In genomic region chr2:62204998-62205496, GRCh38 we compare ENCODE assay signal across 20 cellular contexts. TPM values are rescaled to one million over a fixed set of nuclear protein-coding genes. Genes with fewer than 3 reads are reported as not detected.
A peak's percentile ranks its signal among the peaks of the same experiment; 100 is the strongest.
DNase-seq lines count a peak whose midpoint lies in the region; ATAC-seq and TF ChIP-seq lines count a peak whose summit lies in the region.
"Had no signal": no experiment of that assay in that cellular context is flagged by ENCODE, and none has a peak within 500 bp of the region (broad histone marks: within the 10 kb centered on the region; RNA-seq: fewer than 3 reads in every experiment).

No MANE protein-coding gene starts in this region.

- no peak overlapping the region for H3K4me3 Mint-ChIP-seq in activated CD8-positive, alpha-beta T cell treated with anti-CD3 and anti-CD28 coated beads for 36 hours
- no peak overlapping the region for H3K4me3 Mint-ChIP-seq in activated CD8-positive, alpha-beta T cell treated with anti-CD3 and anti-CD28 coated beads, Interleukin-2, amount 10 ng/mL, durations not matched to agents 7 days and 5 days
- H3K4me3 Mint-ChIP-seq in central memory CD8-positive, alpha-beta T cell: peak overlapping the region; percentile 56
- H3K4me3 Mint-ChIP-seq: neural crest cell had no signal

- POLR2A ChIA-PET in activated CD8-positive, alpha-beta T cell treated with anti-CD3 and anti-CD28 coated beads for 36 hours (lab: Charles Lee): no interaction called here
- POLR2A ChIA-PET in activated CD8-positive, alpha-beta T cell treated with anti-CD3 and anti-CD28 coated beads, Interleukin-2, amount 10 ng/mL, durations not matched to agents 7 days and 5 days (lab: Charles Lee): no interaction called here

- no peak overlapping the region for H3K4me3 ChIP-seq in neutrophil (ENCODE audit: low read depth in 1 of 2, low read length in 1 of 2)
- H3K4me3 ChIP-seq: A549, spleen, uterus had no signal

- no peak for ATAC-seq in activated CD8-positive, alpha-beta T cell treated with anti-CD3 and anti-CD28 coated beads for 36 hours
- no peak for ATAC-seq in activated CD8-positive, alpha-beta T cell treated with anti-CD3 and anti-CD28 coated beads, Interleukin-2, amount 10 ng/mL, durations not matched to agents 7 days and 5 days
- no peak for ATAC-seq in central memory CD8-positive, alpha-beta T cell (replicated peaks; ENCODE audit: extremely low read depth, poor library complexity, severe bottlenecking)
- ATAC-seq: A549 had no signal

- H3K4me1 ChIP-seq in neutrophil (ENCODE audit: control insufficient read depth in 1 of 2, insufficient read depth in 1 of 2, low read depth in 1 of 2, low read length in 1 of 2): peaks cover 58 to 63% of the 10 kb centered on the region in 2 experiments

- DNase-seq in activated CD8-positive, alpha-beta T cell treated with anti-CD3 and anti-CD28 coated beads for 36 hours: no peak
- no peak for DNase-seq in activated CD8-positive, alpha-beta T cell treated with anti-CD3 and anti-CD28 coated beads, Interleukin-2, amount 10 ng/mL, durations not matched to agents 7 days and 5 days
- DNase-seq in NOMO-1 treated with DMSO at 0.1 percent for 48 hours (lab: John Stamatoyannopoulos, UW; ENCODE audit: unreplicated experiment): peak; percentile 77
- DNase-seq in central memory CD8-positive, alpha-beta T cell (ENCODE audit: low spot score in 2 of 2): no peak
- DNase-seq in central memory CD4-positive, alpha-beta T cell: no peak
- no peak for DNase-seq in stimulated activated CD4-positive, alpha-beta T cell treated with anti-CD3 and anti-CD28 coated beads, Interleukin-2, amount 100 ng/mL, for 48 hours
- no peak for DNase-seq in NCI-H1930 (lab: John Stamatoyannopoulos, UW)
- DNase-seq: activated CD4-positive, alpha-beta T cell treated with anti-CD3 and anti-CD28 coated beads for 4 hours; activated gamma-delta T cell treated with Interleukin-2 at 50 U/mL for 16 hours; effector CD4-positive, alpha-beta T cell; glutamatergic neuron; HCEC 1CT; NCI-H1417 treated with DMSO at 0.1 percent for 48 hours; NCI-H526; Right ventricle myocardium superior; spleen; uterus had no signal

- H3K27ac ChIP-seq in neutrophil: peak overlapping the region; percentile 56
- H3K27ac ChIP-seq: A549, spleen had no signal

- H3K36me3 ChIP-seq in neutrophil: no peaks in the 10 kb centered on the region
- H3K36me3 ChIP-seq: uterus had no signal

- no peaks in the 10 kb centered on the region for H3K9me3 ChIP-seq in neutrophil
- H3K9me3 ChIP-seq: A549, spleen, uterus had no signal

- no peaks in the 10 kb centered on the region for H3K27me3 ChIP-seq in neutrophil
- H3K27me3 ChIP-seq: spleen, uterus had no signal

- CTCF ChIA-PET in activated CD8-positive, alpha-beta T cell treated with anti-CD3 and anti-CD28 coated beads for 36 hours (lab: Charles Lee): no interaction called here
- CTCF ChIA-PET in activated CD8-positive, alpha-beta T cell treated with anti-CD3 and anti-CD28 coated beads, Interleukin-2, amount 10 ng/mL, durations not matched to agents 7 days and 5 days (lab: Charles Lee): interaction anchor here (1.6 kb wide), 1 partner anchor 9 kb away, joined by 4 read pairs; no protein-coding TSS in a partner anchor

- H3K36me3 Mint-ChIP-seq in activated CD8-positive, alpha-beta T cell treated with anti-CD3 and anti-CD28 coated beads for 36 hours (ENCODE audit: low read depth): peaks cover 61% of the 10 kb centered on the region
- peaks cover 71% of the 10 kb centered on the region for H3K36me3 Mint-ChIP-seq in activated CD8-positive, alpha-beta T cell treated with anti-CD3 and anti-CD28 coated beads, Interleukin-2, amount 10 ng/mL, durations not matched to agents 7 days and 5 days (ENCODE audit: low read depth)
- peaks cover 31% of the 10 kb centered on the region for H3K36me3 Mint-ChIP-seq in central memory CD8-positive, alpha-beta T cell (ENCODE audit: insufficient read depth)

- intact Hi-C loops in activated CD8-positive, alpha-beta T cell treated with anti-CD3 and anti-CD28 coated beads for 36 hours (cut with micrococcal nuclease): no loop called here

- peaks cover 96% of the 10 kb centered on the region for H3K4me1 Mint-ChIP-seq in activated CD8-positive, alpha-beta T cell treated with anti-CD3 and anti-CD28 coated beads for 36 hours (ENCODE audit: low read depth)
- peaks cover 99% of the 10 kb centered on the region for H3K4me1 Mint-ChIP-seq in activated CD8-positive, alpha-beta T cell treated with anti-CD3 and anti-CD28 coated beads, Interleukin-2, amount 10 ng/mL, durations not matched to agents 7 days and 5 days (ENCODE audit: low read depth)
- peaks cover 97% of the 10 kb centered on the region for H3K4me1 Mint-ChIP-seq in central memory CD8-positive, alpha-beta T cell

- H3K9me3 Mint-ChIP-seq in activated CD8-positive, alpha-beta T cell treated with anti-CD3 and anti-CD28 coated beads for 36 hours: peaks cover 1% of the 10 kb centered on the region
- peaks cover under 1% of the 10 kb centered on the region for H3K9me3 Mint-ChIP-seq in activated CD8-positive, alpha-beta T cell treated with anti-CD3 and anti-CD28 coated beads, Interleukin-2, amount 10 ng/mL, durations not matched to agents 7 days and 5 days (ENCODE audit: insufficient read depth)
- no peaks in the 10 kb centered on the region for H3K9me3 Mint-ChIP-seq in central memory CD8-positive, alpha-beta T cell
- H3K9me3 Mint-ChIP-seq: neural crest cell had no signal

- no peak for TF ChIP-seq CTCF in activated CD8-positive, alpha-beta T cell treated with anti-CD3 and anti-CD28 coated beads for 36 hours (IDR thresholded peaks at IDR 0.05)
- TF ChIP-seq CTCF in neutrophil (IDR thresholded peaks at IDR 0.05): no peak

- H3K27me3 Mint-ChIP-seq in activated CD8-positive, alpha-beta T cell treated with anti-CD3 and anti-CD28 coated beads for 36 hours: no peaks in the 10 kb centered on the region
- H3K27me3 Mint-ChIP-seq in activated CD8-positive, alpha-beta T cell treated with anti-CD3 and anti-CD28 coated beads, Interleukin-2, amount 10 ng/mL, durations not matched to agents 7 days and 5 days (ENCODE audit: low read depth): no peaks in the 10 kb centered on the region
- no peaks in the 10 kb centered on the region for H3K27me3 Mint-ChIP-seq in central memory CD8-positive, alpha-beta T cell

- H3K27ac Mint-ChIP-seq in activated CD8-positive, alpha-beta T cell treated with anti-CD3 and anti-CD28 coated beads for 36 hours: peak overlapping the region; percentile 71
- no peak overlapping the region for H3K27ac Mint-ChIP-seq in activated CD8-positive, alpha-beta T cell treated with anti-CD3 and anti-CD28 coated beads, Interleukin-2, amount 10 ng/mL, durations not matched to agents 7 days and 5 days
- H3K27ac Mint-ChIP-seq in central memory CD8-positive, alpha-beta T cell (ENCODE audit: low read depth): peak overlapping the region; percentile 88

RNA-seq across cellular contexts. Expression of gene B3GNT2, which starts 9.1 kb away (rescaled TPM):
- 10 to 100 TPM; 44.3 to 45.5 TPM for total RNA-seq in activated CD8-positive, alpha-beta T cell treated with anti-CD3 and anti-CD28 coated beads for 36 hours
- total RNA-seq in activated CD8-positive, alpha-beta T cell treated with anti-CD3 and anti-CD28 coated beads, Interleukin-2, amount 10 ng/mL, durations not matched to agents 7 days and 5 days: 10 to 100 TPM; 41.2 to 44.3 TPM
